8 cellular contexts compared by ENCODE assay signal in the genomic region with DNA sequence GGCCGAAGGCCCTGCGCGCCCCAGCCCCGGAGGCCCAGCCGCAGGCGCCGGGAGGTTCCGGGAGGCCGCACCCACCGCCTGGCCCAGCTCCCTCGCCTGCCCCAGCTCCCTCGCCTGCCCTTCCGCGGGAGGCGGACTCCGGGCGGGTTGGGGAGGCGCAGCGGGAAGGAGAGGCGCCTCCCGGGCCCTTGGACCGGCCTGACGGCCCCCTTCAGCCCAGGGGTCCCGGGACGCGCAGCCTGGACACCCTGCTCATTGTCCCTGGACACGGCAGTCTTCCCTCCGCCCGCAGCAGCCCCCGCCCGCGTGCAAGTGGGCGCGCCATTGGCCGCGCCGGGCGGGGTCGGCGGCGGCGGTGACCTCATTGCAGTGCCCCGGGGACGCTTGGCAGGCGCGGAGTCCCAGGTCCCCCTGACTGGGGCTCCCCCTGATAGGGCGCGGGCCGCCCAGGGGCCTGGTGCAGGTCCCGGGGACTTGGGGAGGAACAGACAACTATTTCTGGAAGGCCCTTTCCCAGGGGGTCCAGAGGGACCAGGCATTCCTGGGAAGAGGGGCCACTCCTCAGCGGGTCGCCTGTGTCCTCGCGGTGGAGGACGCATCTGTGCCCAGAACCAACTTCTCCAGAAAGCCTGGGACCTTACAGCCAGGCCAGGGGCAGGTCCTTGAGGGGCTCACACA. TPM values are rescaled to one million over a fixed set of nuclear protein-coding genes. Genes with fewer than 3 reads are reported as not detected.
DNase-seq lines count a peak whose midpoint lies in the region; ATAC-seq and TF ChIP-seq lines count a peak whose summit lies in the region.

No MANE protein-coding gene starts in this region.

- ATAC-seq in HG02642 (IDR thresholded peaks at IDR 0.05; ENCODE audit: poor library complexity, unreplicated experiment), result peak; percentile 24
- peak; percentile 26 for ATAC-seq in activated B cell treated with CpG ODN at 0.5 μM for 24 hours (ENCODE audit: low read depth)
- peak; percentile 40 to 50 for ATAC-seq in naive thymus-derived CD8-positive, alpha-beta T cell
- no peak for ATAC-seq in HG02623 (IDR thresholded peaks at IDR 0.05; ENCODE audit: unreplicated experiment)

- POLR2A ChIA-PET in activated B cell treated with CpG ODN at 0.5 μM for 24 hours (lab: Charles Lee), result interaction anchor here (0.9 to 8.3 kb wide), 4 partner anchors 9 to 24 kb away, joined by 3 to 104 read pairs (median 21); partner anchors contain the start of genes PNPLA2, POLR2L, RPLP2 and TSPAN4
- POLR2A ChIA-PET in naive thymus-derived CD8-positive, alpha-beta T cell (lab: Charles Lee), result interaction anchor here (0.6 to 12.0 kb wide), 7 partner anchors 9 to 254 kb away, joined by 3 to 127 read pairs (median 5); partner anchors contain the start of genes CEND1, PNPLA2, POLR2L and TSPAN4

- no peak overlapping the region for H3K4me3 Mint-ChIP-seq in activated B cell treated with CpG ODN at 0.5 μM for 24 hours
- peak overlapping the region; percentile 29 to 76 (median 64) for H3K4me3 Mint-ChIP-seq in naive thymus-derived CD8-positive, alpha-beta T cell

- DNase-seq in Daoy (ENCODE audit: low read depth), result peak; percentile 72
- DNase-seq in activated B cell treated with CpG ODN at 0.5 μM for 24 hours, result peak; percentile 52
- peak; percentile 80 to 89 for DNase-seq in erythroblast (lab: John Stamatoyannopoulos, UW)
- DNase-seq in naive thymus-derived CD8-positive, alpha-beta T cell, result peak in 1 of 10 donors; percentile 43
- DNase-seq in NK-92 treated with Interleukin-12 subunit alpha and Interleukin-12 subunit beta, amount 100 ng/mL, for 24 hours (lab: John Stamatoyannopoulos, UW), result no peak
- no peak for DNase-seq in SKM-1 (lab: John Stamatoyannopoulos, UW; ENCODE audit: unreplicated experiment)

- H3K9me3 Mint-ChIP-seq in activated B cell treated with CpG ODN at 0.5 μM for 24 hours, result no peaks in the 10 kb centered on the region
- H3K9me3 Mint-ChIP-seq in naive thymus-derived CD8-positive, alpha-beta T cell, result no peaks in the 10 kb centered on the region

- peaks cover 3% of the 10 kb centered on the region for H3K27me3 Mint-ChIP-seq in activated B cell treated with CpG ODN at 0.5 μM for 24 hours
- H3K27me3 Mint-ChIP-seq in naive thymus-derived CD8-positive, alpha-beta T cell, result peaks cover 0 to 19% (median 6%) of the 10 kb centered on the region in 5 donors

- no peak for TF ChIP-seq CTCF in activated B cell treated with CpG ODN at 0.5 μM for 24 hours (IDR thresholded peaks at IDR 0.05)

- H3K4me1 Mint-ChIP-seq in activated B cell treated with CpG ODN at 0.5 μM for 24 hours, result peaks cover 38% of the 10 kb centered on the region
- H3K4me1 Mint-ChIP-seq in naive thymus-derived CD8-positive, alpha-beta T cell, result peaks cover 5 to 41% (median 34%) of the 10 kb centered on the region in 4 donors

- no peak overlapping the region for H3K27ac Mint-ChIP-seq in activated B cell treated with CpG ODN at 0.5 μM for 24 hours
- H3K27ac Mint-ChIP-seq in naive thymus-derived CD8-positive, alpha-beta T cell, result no peak overlapping the region

- H3K36me3 Mint-ChIP-seq in activated B cell treated with CpG ODN at 0.5 μM for 24 hours (ENCODE audit: low read depth), result peaks cover 9% of the 10 kb centered on the region
- no peaks in the 10 kb centered on the region for H3K36me3 Mint-ChIP-seq in naive thymus-derived CD8-positive, alpha-beta T cell

- CTCF ChIA-PET in activated B cell treated with CpG ODN at 0.5 μM for 24 hours (lab: Charles Lee), result no interaction called here

- TF ChIP-seq POLR2A in erythroblast (IDR thresholded peaks at IDR 0.05; ENCODE audit: low read length), result no peak

- intact Hi-C loops in activated B cell treated with CpG ODN at 0.5 μM for 24 hours (cut with micrococcal nuclease), result loop anchor here (5.0 kb wide), 1 partner anchor 36 kb away; the partner anchor contains the start of gene SLC25A22

RNA-seq across cellular contexts. Expression of gene CD151, which starts 0.5 kb away (rescaled TPM):
- total RNA-seq in Daoy (2014; rRNA removed; shearing (Covaris generic)), result 246 and 253 TPM in 2 replicates
- 14.4 and 14.5 TPM in 2 replicates for total RNA-seq in activated B cell treated with CpG ODN at 0.5 μM for 24 hours
- 10 to 100 TPM; 20.8 to 24.3 TPM for total RNA-seq in naive thymus-derived CD8-positive, alpha-beta T cell
- 10 to 100 TPM in 2 of 3 donors, 1 to 10 TPM in 1; 9.4 to 11.2 (median 10.2) TPM for polyA plus RNA-seq in naive thymus-derived CD8-positive, alpha-beta T cell

RNA-seq across cellular contexts. Expression of gene CRACR2B, which starts 5.5 kb away (rescaled TPM):
- 5.3 and 9.0 TPM in 2 replicates for total RNA-seq in Daoy (2014; rRNA removed; shearing (Covaris generic))
- 4.1 and 4.5 TPM in 2 replicates for total RNA-seq in activated B cell treated with CpG ODN at 0.5 μM for 24 hours
- total RNA-seq in naive thymus-derived CD8-positive, alpha-beta T cell, result under 1 TPM; 0.60 to 0.85 TPM
- polyA plus RNA-seq in naive thymus-derived CD8-positive, alpha-beta T cell, result under 1 TPM in 1 of 3 donors, not detected in 2; 0.18 TPM

RNA-seq across cellular contexts. Expression of gene POLR2L, which starts 9.1 kb away (rescaled TPM):
- total RNA-seq in Daoy (2014; rRNA removed; shearing (Covaris generic)), result 75.7 and 113 TPM in 2 replicates
- 83.9 and 90.2 TPM in 2 replicates for total RNA-seq in activated B cell treated with CpG ODN at 0.5 μM for 24 hours
- 10 to 100 TPM; 50.3 to 50.6 TPM for total RNA-seq in naive thymus-derived CD8-positive, alpha-beta T cell
- 100 to 1,000 TPM in 1 of 3 donors, 10 to 100 TPM in 2; 96.5 to 102 (median 99.7) TPM for polyA plus RNA-seq in naive thymus-derived CD8-positive, alpha-beta T cell

RNA-seq across cellular contexts. Expression of gene TSPAN4, which starts 9.4 kb away (rescaled TPM):
- 29.3 and 37.3 TPM in 2 replicates for total RNA-seq in Daoy (2014; rRNA removed; shearing (Covaris generic))
- 2.2 and 2.3 TPM in 2 replicates for total RNA-seq in activated B cell treated with CpG ODN at 0.5 μM for 24 hours
- 1 to 10 TPM; 6.0 to 8.9 TPM for total RNA-seq in naive thymus-derived CD8-positive, alpha-beta T cell
- polyA plus RNA-seq in naive thymus-derived CD8-positive, alpha-beta T cell, result 10 to 100 TPM in 1 of 3 donors, 1 to 10 TPM in 2; 7.2 to 12.8 (median 8.3) TPM

RNA-seq across cellular contexts. Expression of gene PNPLA2, which starts 14.5 kb away (rescaled TPM):
- 10.9 and 24.2 TPM in 2 replicates for total RNA-seq in Daoy (2014; rRNA removed; shearing (Covaris generic))
- 52.9 and 53.2 TPM in 2 replicates for total RNA-seq in activated B cell treated with CpG ODN at 0.5 μM for 24 hours
- 100 to 1,000 TPM; 248 to 251 TPM for total RNA-seq in naive thymus-derived CD8-positive, alpha-beta T cell
- 10 to 100 TPM; 20.5 to 42.7 (median 31.5) TPM for polyA plus RNA-seq in naive thymus-derived CD8-positive, alpha-beta T cell

Comparison
In these comparisons a context has a peak if more than half of its experiments do, and no peak if none do; other contexts are left out.
1. DNase-seq: peak in Daoy (single experiment), activated B cell treated with CpG ODN at 0.5 μM for 24 hours (single experiment) and erythroblast (2 of 2); none in NK-92 treated with Interleukin-12 subunit alpha and Interleukin-12 subunit beta, amount 100 ng/mL, for 24 hours (single experiment) and SKM-1 (single experiment).